ENCODE assay signal across 8 cellular contexts in genomic region chr15:44296625-44297524, GRCh38. TPM values are rescaled to one million over a fixed set of nuclear protein-coding genes. Genes with fewer than 3 reads are reported as not detected.
DNase-seq lines count a peak whose midpoint lies in the region; ATAC-seq and TF ChIP-seq lines count a peak whose summit lies in the region.

No MANE protein-coding gene starts in this region.

- TF ChIP-seq CTCF in cardiac muscle cell (IDR thresholded peaks at IDR 0.05; ENCODE audit: low read depth, low read length) (no peak), chondrocyte (IDR thresholded peaks at IDR 0.05) (no peak)

- DNase-seq in cardiac muscle cell (ENCODE audit: low read depth in 1 of 2, low spot score in 1 of 2): peak; percentile 8 to 29
- DNase-seq in cardiac septum (ENCODE audit: low spot score): no peak
- peak; percentile 90 for DNase-seq in NOMO-1 treated with DMSO at 0.1 percent for 48 hours (lab: John Stamatoyannopoulos, UW; ENCODE audit: unreplicated experiment)
- DNase-seq in chondrocyte (ENCODE audit: low spot score): no peak
- peak; percentile 12 for DNase-seq in midbrain (lab: John Stamatoyannopoulos, UW)
- no peak for DNase-seq in NCI-H1048 (lab: John Stamatoyannopoulos, UW)
- no peak for DNase-seq in COLO829 (ENCODE audit: low spot score)

- no peak overlapping the region for H3K4me3 Mint-ChIP-seq in chondrocyte (ENCODE audit: unreplicated experiment)

- H3K27ac ChIP-seq in cardiac muscle cell: peak overlapping the region; percentile 25

- peaks cover 28% of the 10 kb centered on the region for H3K4me1 Mint-ChIP-seq in chondrocyte (ENCODE audit: low read depth)

- peaks cover 5% of the 10 kb centered on the region for H3K4me1 ChIP-seq in cardiac muscle cell (ENCODE audit: low read depth)

- H3K27me3 ChIP-seq in cardiac muscle cell: no peaks in the 10 kb centered on the region

- ATAC-seq in HG03135 (IDR thresholded peaks at IDR 0.05; ENCODE audit: unreplicated experiment): no peak

- no peaks in the 10 kb centered on the region for H3K27me3 Mint-ChIP-seq in chondrocyte (ENCODE audit: low read depth)

- peak overlapping the region; percentile 95 for H3K27ac Mint-ChIP-seq in chondrocyte (ENCODE audit: unreplicated experiment)

- H3K36me3 Mint-ChIP-seq in chondrocyte (ENCODE audit: low read depth): peaks cover 5% of the 10 kb centered on the region

- intact Hi-C loops in cardiac septum (cut with DNase I): no loop called here

- no peaks in the 10 kb centered on the region for H3K9me3 Mint-ChIP-seq in chondrocyte (ENCODE audit: low read depth)

- H3K4me3 ChIP-seq in cardiac muscle cell: no peak overlapping the region

- no peaks in the 10 kb centered on the region for H3K36me3 ChIP-seq in cardiac muscle cell

- H3K9me3 ChIP-seq in cardiac muscle cell (ENCODE audit: low read depth): no peaks in the 10 kb centered on the region

RNA-seq across cellular contexts. Expression of gene GOLM2, which starts 8.4 kb away (rescaled TPM):
- total RNA-seq in cardiac muscle cell (57.8 and 80.8 TPM in 2 replicates), cardiac septum (36.8 TPM), chondrocyte (125 to 160 TPM (median 129 TPM) in 3 replicates)
- 45.6 and 47.8 TPM in 2 replicates for polyA plus RNA-seq in cardiac muscle cell

Comparison
In these comparisons a context has a peak if more than half of its experiments do, and no peak if none do; other contexts are left out.
1. DNase-seq: peak in cardiac muscle cell (2 of 2), NOMO-1 treated with DMSO at 0.1 percent for 48 hours (single experiment) and midbrain (single experiment); none in cardiac septum (single experiment), chondrocyte (single experiment), NCI-H1048 (single experiment) and COLO829 (single experiment).